In genomic region chr20:25223179-25223661, GRCh38 we compare ENCODE assay signal across 9 cellular contexts. TPM values are rescaled to one million over a fixed set of nuclear protein-coding genes. Genes with fewer than 3 reads are reported as not detected.
A peak's percentile ranks its signal among the peaks of the same experiment; 100 is the strongest.
DNase-seq lines count a peak whose midpoint lies in the region; ATAC-seq and TF ChIP-seq lines count a peak whose summit lies in the region.
"Had no signal": no experiment of that assay in that cellular context is flagged by ENCODE, and none has a peak within 500 bp of the region (broad histone marks: within the 10 kb centered on the region; RNA-seq: fewer than 3 reads in every experiment).

No MANE protein-coding gene starts in this region.

- no peaks in the 10 kb centered on the region for H3K27me3 ChIP-seq in HUES48 (ENCODE audit: control insufficient read depth, insufficient read depth, low read length)

- H3K4me1 Mint-ChIP-seq in CD14-positive monocyte (peaks cover 12% of the 10 kb centered on the region), T-helper 17 cell (no peaks in the 10 kb centered on the region)
- H3K4me1 Mint-ChIP-seq in activated T-cell treated with anti-CD3 and anti-CD28 coated beads, Interleukin-2, amount 50 U/mL, for 72 hours (ENCODE audit: low read depth), result peaks cover 11% of the 10 kb centered on the region

- TF ChIP-seq CTCF in CD14-positive monocyte (IDR thresholded peaks at IDR 0.05), result no peak

- peak overlapping the region in 5 of 7 donors; percentile 17 to 56 (median 41) for H3K27ac Mint-ChIP-seq in CD14-positive monocyte
- no peak overlapping the region for H3K27ac Mint-ChIP-seq in activated T-cell treated with anti-CD3 and anti-CD28 coated beads, Interleukin-2, amount 50 U/mL, for 72 hours
- no peak overlapping the region for H3K27ac Mint-ChIP-seq in T-helper 17 cell

- DNase-seq in CD14-positive monocyte (ENCODE audit: low spot score) (no peak), iris pigment epithelial cell (ENCODE audit: low read depth) (peak; percentile 98), T-helper 17 cell (no peak), CD1c-positive myeloid dendritic cell (ENCODE audit: extremely low spot score) (no peak)
- DNase-seq in activated T-cell treated with anti-CD3 and anti-CD28 coated beads, Interleukin-2, amount 50 U/mL, for 72 hours, result peak; percentile 72 to 76

- peaks cover 5% of the 10 kb centered on the region; the same call in 1 of the 2 replicates for H3K4me1 ChIP-seq in HUES48 (ENCODE audit: control insufficient read depth, insufficient read depth, low read length)

- ATAC-seq in activated T-cell treated with anti-CD3 and anti-CD28 coated beads, Interleukin-2, amount 50 U/mL, for 72 hours (replicated peaks in 1 of 2), result peak; percentile 95 to 98
- ATAC-seq in HG03521 (IDR thresholded peaks at IDR 0.05; ENCODE audit: unreplicated experiment) (no peak), T-helper 17 cell (no peak), HG02759 (IDR thresholded peaks at IDR 0.05; ENCODE audit: unreplicated experiment) (no peak)

- H3K4me3 ChIP-seq in HUES48 (ENCODE audit: low read depth, low read length), result no peak overlapping the region

- H3K27me3 Mint-ChIP-seq in CD14-positive monocyte (ENCODE audit: low read depth in 3 of 3), result peaks cover 0 to 2% (median 0%) of the 10 kb centered on the region in 3 donors
- no peaks in the 10 kb centered on the region for H3K27me3 Mint-ChIP-seq in activated T-cell treated with anti-CD3 and anti-CD28 coated beads, Interleukin-2, amount 50 U/mL, for 72 hours (ENCODE audit: low read depth)
- no peaks in the 10 kb centered on the region for H3K27me3 Mint-ChIP-seq in T-helper 17 cell

- no peaks in the 10 kb centered on the region for H3K9me3 ChIP-seq in HUES48 (ENCODE audit: control insufficient read depth, insufficient read depth, low read length)
- no peaks in the 10 kb centered on the region for H3K9me3 ChIP-seq in T-helper 17 cell (ENCODE audit: control insufficient read depth, low read length, poor library complexity, severe bottlenecking)

- H3K36me3 ChIP-seq in HUES48 (ENCODE audit: control insufficient read depth, insufficient read depth, low read length), result peaks cover 17% of the 10 kb centered on the region

- peak overlapping the region; percentile 91 for H3K27ac ChIP-seq in HUES48 (ENCODE audit: low read depth, low read length)
- H3K27ac ChIP-seq: HL-60 had no signal

- intact Hi-C loops in CD14-positive monocyte (cut with micrococcal nuclease), result no loop called here

- H3K9ac ChIP-seq in HUES48 (ENCODE audit: low read depth, low read length), result 0 out of 2 replicates have a peak overlapping the region, but pooled peaks have one; percentile 22

- H3K9me3 Mint-ChIP-seq in CD14-positive monocyte, result no peaks in the 10 kb centered on the region
- H3K9me3 Mint-ChIP-seq in activated T-cell treated with anti-CD3 and anti-CD28 coated beads, Interleukin-2, amount 50 U/mL, for 72 hours, result no peaks in the 10 kb centered on the region

- H3K4me3 Mint-ChIP-seq in CD14-positive monocyte (no peak overlapping the region), T-helper 17 cell (no peak overlapping the region)
- no peak overlapping the region for H3K4me3 Mint-ChIP-seq in activated T-cell treated with anti-CD3 and anti-CD28 coated beads, Interleukin-2, amount 50 U/mL, for 72 hours

- peaks cover 41 to 50% of the 10 kb centered on the region in 2 donors for H3K36me3 Mint-ChIP-seq in CD14-positive monocyte
- H3K36me3 Mint-ChIP-seq in activated T-cell treated with anti-CD3 and anti-CD28 coated beads, Interleukin-2, amount 50 U/mL, for 72 hours (ENCODE audit: insufficient read depth in 2 of 2), result peaks cover 0 to 4% of the 10 kb centered on the region in 2 donors
- H3K36me3 Mint-ChIP-seq in T-helper 17 cell (ENCODE audit: low read depth), result no peaks in the 10 kb centered on the region

RNA-seq across cellular contexts. Expression of gene PYGB, which starts 24.7 kb away (rescaled TPM):
- polyA plus RNA-seq in CD14-positive monocyte, result 10 to 100 TPM; 26.7 to 33.2 TPM
- 10 to 100 TPM; 43.7 to 48.3 TPM for total RNA-seq in activated T-cell treated with anti-CD3 and anti-CD28 coated beads, Interleukin-2, amount 50 U/mL, for 72 hours
- 10 to 100 TPM; 28.6 to 53.1 TPM for total RNA-seq in T-helper 17 cell

RNA-seq across cellular contexts. Expression of gene ENTPD6, which starts 27.7 kb away (rescaled TPM):
- polyA plus RNA-seq in CD14-positive monocyte, result 10 to 100 TPM; 36.2 to 47.0 TPM
- total RNA-seq in activated T-cell treated with anti-CD3 and anti-CD28 coated beads, Interleukin-2, amount 50 U/mL, for 72 hours, result 10 to 100 TPM; 55.3 to 58.7 TPM
- 10 to 100 TPM; 62.5 to 63.2 TPM for total RNA-seq in T-helper 17 cell

Comparison
In these comparisons a context has a peak if more than half of its experiments do, and no peak if none do; other contexts are left out.
1. DNase-seq: peak in activated T-cell treated with anti-CD3 and anti-CD28 coated beads, Interleukin-2, amount 50 U/mL, for 72 hours (2 of 2) and iris pigment epithelial cell (single experiment); none in CD14-positive monocyte (single experiment), T-helper 17 cell (0 of 3) and CD1c-positive myeloid dendritic cell (single experiment).
2. H3K27ac Mint-ChIP-seq: peak in CD14-positive monocyte (5 of 7); none in activated T-cell treated with anti-CD3 and anti-CD28 coated beads, Interleukin-2, amount 50 U/mL, for 72 hours (single experiment) and T-helper 17 cell (single experiment).
3. ATAC-seq: peak in activated T-cell treated with anti-CD3 and anti-CD28 coated beads, Interleukin-2, amount 50 U/mL, for 72 hours (2 of 2); none in HG03521 (single experiment), T-helper 17 cell (single experiment) and HG02759 (single experiment).